In the genomic region with DNA sequence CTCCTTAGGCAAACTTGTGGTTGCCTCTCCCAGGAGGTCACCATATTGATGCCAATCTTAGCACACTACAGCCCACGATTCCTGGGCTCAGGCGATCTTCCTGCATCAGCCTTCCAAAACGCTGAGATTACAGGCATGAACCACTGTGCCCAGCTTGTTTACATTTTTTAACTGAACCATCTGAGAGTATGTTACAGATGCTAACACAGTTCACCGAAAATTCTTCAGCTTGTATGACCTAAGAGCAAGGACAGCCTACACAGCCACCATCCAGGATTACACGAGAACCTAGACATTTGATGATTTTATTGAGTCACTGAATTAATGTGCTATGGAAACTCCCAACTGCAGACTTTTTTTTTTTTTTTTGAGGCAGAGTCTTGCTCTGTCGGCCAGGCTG, we compare ENCODE assay signal across 17 cellular contexts. TPM values are rescaled to one million over a fixed set of nuclear protein-coding genes. Genes with fewer than 3 reads are reported as not detected.
A peak's percentile ranks its signal among the peaks of the same experiment; 100 is the strongest.
DNase-seq lines count a peak whose midpoint lies in the region; ATAC-seq, FAIRE-seq and TF ChIP-seq lines count a peak whose summit lies in the region.
"Had no signal": no experiment of that assay in that cellular context is flagged by ENCODE, and none has a peak within 500 bp of the region (broad histone marks: within the 10 kb centered on the region; RNA-seq: fewer than 3 reads in every experiment).

No MANE protein-coding gene starts in this region.

- H3K27me3 ChIP-seq in fibroblast of lung (ENCODE audit: control insufficient read depth, insufficient read depth, low read length) (no peaks in the 10 kb centered on the region), gastrocnemius medialis (no peaks in the 10 kb centered on the region), GM23338 (ENCODE audit: insufficient read depth) (no peaks in the 10 kb centered on the region)
- H3K27me3 ChIP-seq: colonic mucosa, upper lobe of left lung had no signal

- H3K4me1 Mint-ChIP-seq in activated T-cell treated with anti-CD3 and anti-CD28 coated beads, Interleukin-2, amount 50 U/mL, for 72 hours (ENCODE audit: low read depth): peaks cover 32% of the 10 kb centered on the region
- H3K4me1 Mint-ChIP-seq in GM23338: peaks cover 5% of the 10 kb centered on the region; the same call in 1 of the 3 replicates

- H3K36me3 Mint-ChIP-seq in activated T-cell treated with anti-CD3 and anti-CD28 coated beads, Interleukin-2, amount 50 U/mL, for 72 hours (ENCODE audit: insufficient read depth in 2 of 2): peaks cover 0 to 2% of the 10 kb centered on the region in 2 donors
- peaks cover 24% of the 10 kb centered on the region for H3K36me3 Mint-ChIP-seq in GM23338 (ENCODE audit: low read depth)

- intact Hi-C loops in gastrocnemius medialis (cut with DNase I; ENCODE audit: low total_unique reads): no loop called here

- peak; percentile 23 for FAIRE-seq in urothelium cell line (lab: Jason Lieb, UNC)

- DNase-seq in activated T-cell treated with anti-CD3 and anti-CD28 coated beads, Interleukin-2, amount 50 U/mL, for 72 hours: no peak
- no peak for DNase-seq in activated T-cell treated with anti-CD3 and anti-CD28 coated beads, Interleukin-2, amount 50 U/mL, for 48 hours
- peak; percentile 68 for DNase-seq in M059J (ENCODE audit: low read depth)
- DNase-seq in fibroblast of lung (ENCODE audit: low read depth in 2 of 2): peak; percentile 25 to 73
- no peak for DNase-seq in urothelium cell line (ENCODE audit: low spot score)
- DNase-seq in gastrocnemius medialis: no peak
- DNase-seq in GM23338 (ENCODE audit: low spot score): no peak
- no peak for DNase-seq in HK-2 (ENCODE audit: unreplicated experiment)
- DNase-seq: activated CD4-positive, CD25-positive, alpha-beta regulatory T cell; anterior cingulate cortex; colonic mucosa; erythroblast; hippocampal formation; left cardiac atrium; NCI-H1436 treated with DMSO at 0.1 percent for 48 hours; NK-92 treated with Interleukin-12 subunit alpha and Interleukin-12 subunit beta, amount 100 ng/mL, for 24 hours; upper lobe of left lung had no signal

- no peak overlapping the region for H3K27ac Mint-ChIP-seq in activated T-cell treated with anti-CD3 and anti-CD28 coated beads, Interleukin-2, amount 50 U/mL, for 72 hours
- H3K27ac Mint-ChIP-seq in GM23338: no peak overlapping the region

- H3K79me2 ChIP-seq in fibroblast of lung (ENCODE audit: control insufficient read depth, insufficient read depth, low read length): peaks cover 12% of the 10 kb centered on the region
- H3K79me2 ChIP-seq in GM23338 (replicated peaks; ENCODE audit: insufficient read depth): peaks cover 5% of the 10 kb centered on the region

- TF ChIP-seq POLR2A in gastrocnemius medialis (IDR thresholded peaks at IDR 0.05): no peak

- H3K27me3 Mint-ChIP-seq in activated T-cell treated with anti-CD3 and anti-CD28 coated beads, Interleukin-2, amount 50 U/mL, for 72 hours (ENCODE audit: low read depth): no peaks in the 10 kb centered on the region
- peaks cover 16% of the 10 kb centered on the region for H3K27me3 Mint-ChIP-seq in GM23338 (ENCODE audit: insufficient read depth, low read depth, poor library complexity)

- H3K4me2 ChIP-seq in fibroblast of lung (ENCODE audit: extremely low read depth, insufficient read depth, low read length) (no peak overlapping the region), GM23338 (no peak overlapping the region)

- H3K27ac ChIP-seq in fibroblast of lung (ENCODE audit: insufficient read depth, low read length) (peak overlapping the region; percentile 58), gastrocnemius medialis (no peak overlapping the region), GM23338 (ENCODE audit: low read depth) (no peak overlapping the region)
- H3K27ac ChIP-seq: colonic mucosa, upper lobe of left lung had no signal

- no peaks in the 10 kb centered on the region for H3K9me2 ChIP-seq in GM23338 (ENCODE audit: insufficient read depth)

- ATAC-seq in activated T-cell treated with anti-CD3 and anti-CD28 coated beads, Interleukin-2, amount 50 U/mL, for 72 hours (replicated peaks in 1 of 2): peak; percentile 23 to 44
- ATAC-seq in gastrocnemius medialis (no peak), GM23338 (no peak)
- ATAC-seq: left cardiac atrium had no signal

- H3K9me3 Mint-ChIP-seq in activated T-cell treated with anti-CD3 and anti-CD28 coated beads, Interleukin-2, amount 50 U/mL, for 72 hours: no peaks in the 10 kb centered on the region
- no peaks in the 10 kb centered on the region for H3K9me3 Mint-ChIP-seq in GM23338

- in situ Hi-C loops in gastrocnemius medialis (cut with MboI; ENCODE audit: low sequenced_read_pairs in 4 of 4): no loop called here

- H3K4me3 ChIP-seq in fibroblast of lung (replicated peaks in 1 of 4; ENCODE audit: control extremely low read depth in 1 of 4, insufficient read depth in 1 of 4, low read depth in 3 of 4, low read length in 4 of 4) (no peak overlapping the region), gastrocnemius medialis (no peak overlapping the region), GM23338 (no peak overlapping the region)
- H3K4me3 ChIP-seq: colonic mucosa, upper lobe of left lung had no signal

- no peak overlapping the region for H3K4me3 Mint-ChIP-seq in activated T-cell treated with anti-CD3 and anti-CD28 coated beads, Interleukin-2, amount 50 U/mL, for 72 hours
- no peak overlapping the region for H3K4me3 Mint-ChIP-seq in GM23338

- no peak overlapping the region for H2AFZ ChIP-seq in fibroblast of lung (ENCODE audit: low read length)
- no peak overlapping the region for H2AFZ ChIP-seq in GM23338

- H3F3A ChIP-seq in GM23338 (replicated peaks; ENCODE audit: low read depth): 0 out of 2 replicates have a peak, but pooled peaks cover 11% of the 10 kb centered on the region

- H3K9ac ChIP-seq in fibroblast of lung (ENCODE audit: insufficient read depth, low read length): no peak overlapping the region

- peaks cover 8% of the 10 kb centered on the region for H3K36me3 ChIP-seq in fibroblast of lung (ENCODE audit: control insufficient read depth, insufficient read depth, low read length)
- no peaks in the 10 kb centered on the region for H3K36me3 ChIP-seq in gastrocnemius medialis
- H3K36me3 ChIP-seq in GM23338 (ENCODE audit: insufficient read depth): no peaks in the 10 kb centered on the region
- H3K36me3 ChIP-seq: colonic mucosa had no signal

- H3K9me3 ChIP-seq in fibroblast of lung (ENCODE audit: control insufficient read depth, insufficient read depth, low read depth, low read length): no peaks in the 10 kb centered on the region
- no peaks in the 10 kb centered on the region for H3K9me3 ChIP-seq in gastrocnemius medialis
- H3K9me3 ChIP-seq: colonic mucosa, upper lobe of left lung had no signal

- H3K4me1 ChIP-seq in fibroblast of lung (ENCODE audit: control insufficient read depth, extremely low read depth, insufficient read depth, low read length) (peaks cover 2% of the 10 kb centered on the region), gastrocnemius medialis (peaks cover 12 to 20% of the 10 kb centered on the region in 2 donors), GM23338 (ENCODE audit: insufficient read depth) (no peaks in the 10 kb centered on the region; the same call in 1 of the 2 replicates)

- no peak for TF ChIP-seq CTCF in fibroblast of lung (conservative IDR thresholded peaks at IDR 0.05 in 1 of 2, IDR thresholded peaks at IDR 0.05 in 1 of 2; ENCODE audit: low read depth in 1 of 2, low read length in 2 of 2)
- TF ChIP-seq CTCF in gastrocnemius medialis (IDR thresholded peaks at IDR 0.05 in 4 of 5, conservative IDR thresholded peaks at IDR 0.05 in 1 of 5): no peak
- no peak for TF ChIP-seq CTCF in GM23338 (conservative IDR thresholded peaks at IDR 0.05; ENCODE audit: low read depth in 2 of 2)

- no peaks in the 10 kb centered on the region for H4K20me1 ChIP-seq in fibroblast of lung (ENCODE audit: control insufficient read depth, extremely low read depth, insufficient read depth, low read length)
- no peaks in the 10 kb centered on the region; the same call in 1 of the 2 replicates for H4K20me1 ChIP-seq in GM23338 (replicated peaks; ENCODE audit: insufficient read depth)

RNA-seq across cellular contexts. Expression of gene LGALS1, which starts 5.8 kb away (rescaled TPM):
- total RNA-seq in activated T-cell treated with anti-CD3 and anti-CD28 coated beads, Interleukin-2, amount 50 U/mL, for 72 hours: 100 to 1,000 TPM; 303 to 803 TPM
- total RNA-seq in M059J (2014; rRNA removed; shearing (Covaris generic)): 2,501 and 2,563 TPM in 2 replicates
- total RNA-seq in fibroblast of lung (6,362 and 11,230 TPM in 2 replicates), gastrocnemius medialis (1,000 to 10,000 TPM in 3 of 4 donors, 100 to 1,000 TPM in 1; 561 to 1,888 (median 1,101) TPM)
- polyA plus RNA-seq in fibroblast of lung (5,090 and 5,801 TPM in 2 replicates), GM23338 (2016; fragmentation: Nextera tagmentation; extraction: Ambion mirVana) (62.5 and 72.6 TPM in 2 replicates)
- polyA plus RNA-seq in fibroblast of lung (2012): 11,602 and 14,894 TPM in 2 replicates
- 14,591 and 18,200 TPM in 2 replicates for polyA minus RNA-seq in fibroblast of lung (ENCODE audit: low replicate concordance)
- total RNA-seq in GM23338 (2014; rRNA removed; shearing (Covaris generic)): 31.2 and 58.7 TPM in 2 replicates

RNA-seq across cellular contexts. Expression of gene PDXP, which starts 11.1 kb away (rescaled TPM):
- 10 to 100 TPM; 14.8 to 17.2 TPM for total RNA-seq in activated T-cell treated with anti-CD3 and anti-CD28 coated beads, Interleukin-2, amount 50 U/mL, for 72 hours
- 29.8 and 32.6 TPM in 2 replicates for total RNA-seq in M059J (2014; rRNA removed; shearing (Covaris generic))
- total RNA-seq in fibroblast of lung (4.0 and 5.1 TPM in 2 replicates), gastrocnemius medialis (10 to 100 TPM; 10.3 to 28.7 (median 16.6) TPM)
- polyA plus RNA-seq in fibroblast of lung (7.9 and 14.7 TPM in 2 replicates), GM23338 (2016; fragmentation: Nextera tagmentation; extraction: Ambion mirVana) (15.0 and 18.5 TPM in 2 replicates)
- polyA plus RNA-seq in fibroblast of lung (2012): 6.9 and 16.5 TPM in 2 replicates
- 14.5 and 15.0 TPM in 2 replicates for polyA minus RNA-seq in fibroblast of lung (ENCODE audit: low replicate concordance)
- total RNA-seq in GM23338 (2014; rRNA removed; shearing (Covaris generic)): 44.2 and 55.6 TPM in 2 replicates

RNA-seq across cellular contexts. Expression of gene NOL12, which starts 16.6 kb away (rescaled TPM):
- 10 to 100 TPM; 31.3 to 36.3 TPM for total RNA-seq in activated T-cell treated with anti-CD3 and anti-CD28 coated beads, Interleukin-2, amount 50 U/mL, for 72 hours
- 20.6 and 25.9 TPM in 2 replicates for total RNA-seq in M059J (2014; rRNA removed; shearing (Covaris generic))
- total RNA-seq in fibroblast of lung (12.1 and 15.4 TPM in 2 replicates), gastrocnemius medialis (10 to 100 TPM; 10.0 to 21.7 (median 16.6) TPM)
- polyA plus RNA-seq in fibroblast of lung (12.8 and 26.1 TPM in 2 replicates), GM23338 (2016; fragmentation: Nextera tagmentation; extraction: Ambion mirVana) (48.5 and 58.8 TPM in 2 replicates)
- 16.0 and 29.1 TPM in 2 replicates for polyA plus RNA-seq in fibroblast of lung (2012)
- polyA minus RNA-seq in fibroblast of lung (ENCODE audit: low replicate concordance): 5.0 and 6.3 TPM in 2 replicates
- total RNA-seq in GM23338 (2014; rRNA removed; shearing (Covaris generic)): 18.6 and 22.2 TPM in 2 replicates

RNA-seq across cellular contexts. Expression of gene TRIOBP, which starts 27.3 kb away (rescaled TPM):
- 10 to 100 TPM; 25.4 to 28.6 TPM for total RNA-seq in activated T-cell treated with anti-CD3 and anti-CD28 coated beads, Interleukin-2, amount 50 U/mL, for 72 hours
- 42.5 and 68.1 TPM in 2 replicates for total RNA-seq in M059J (2014; rRNA removed; shearing (Covaris generic))
- total RNA-seq in fibroblast of lung: 105 and 131 TPM in 2 replicates
- 32.9 and 35.4 TPM in 2 replicates for polyA plus RNA-seq in fibroblast of lung
- polyA plus RNA-seq in fibroblast of lung (2012): 104 and 109 TPM in 2 replicates
- 188 and 198 TPM in 2 replicates for polyA minus RNA-seq in fibroblast of lung (ENCODE audit: low replicate concordance)
- total RNA-seq in gastrocnemius medialis: 10 to 100 TPM; 21.7 to 38.2 (median 30.3) TPM
- 41.2 and 48.4 TPM in 2 replicates for total RNA-seq in GM23338 (2014; rRNA removed; shearing (Covaris generic))
- 21.4 and 22.6 TPM in 2 replicates for polyA plus RNA-seq in GM23338 (2016; fragmentation: Nextera tagmentation; extraction: Ambion mirVana)

RNA-seq across cellular contexts. Expression of gene SH3BP1, which starts 30.1 kb away (rescaled TPM):
- total RNA-seq in activated T-cell treated with anti-CD3 and anti-CD28 coated beads, Interleukin-2, amount 50 U/mL, for 72 hours: 100 to 1,000 TPM in 1 of 2 donors, 10 to 100 TPM in 1; 99.0 to 103 TPM
- 0.86 and 1.5 TPM in 2 replicates for total RNA-seq in M059J (2014; rRNA removed; shearing (Covaris generic))
- total RNA-seq in fibroblast of lung: 3.1 and 6.2 TPM in 2 replicates
- 2.9 and 5.5 TPM in 2 replicates for polyA plus RNA-seq in fibroblast of lung
- 7.7 and 15.2 TPM in 2 replicates for polyA plus RNA-seq in fibroblast of lung (2012)
- 15.3 and 34.4 TPM in 2 replicates for polyA minus RNA-seq in fibroblast of lung (ENCODE audit: low replicate concordance)
- total RNA-seq in gastrocnemius medialis: 1 to 10 TPM in 3 of 4 donors, not detected in 1; 1.1 to 1.8 (median 1.6) TPM
- total RNA-seq in GM23338 (2014; rRNA removed; shearing (Covaris generic)): 46.7 and 50.4 TPM in 2 replicates
- polyA plus RNA-seq in GM23338 (2016; fragmentation: Nextera tagmentation; extraction: Ambion mirVana): 9.5 and 10.9 TPM in 2 replicates

Comparison
In these comparisons a context has a peak if more than half of its experiments do, and no peak if none do; other contexts are left out.
1. ATAC-seq: peak in activated T-cell treated with anti-CD3 and anti-CD28 coated beads, Interleukin-2, amount 50 U/mL, for 72 hours (2 of 2); none in gastrocnemius medialis (0 of 2) and GM23338 (single experiment).
2. DNase-seq: peak in M059J (single experiment) and fibroblast of lung (2 of 2); none in activated T-cell treated with anti-CD3 and anti-CD28 coated beads, Interleukin-2, amount 50 U/mL, for 72 hours (0 of 2), activated T-cell treated with anti-CD3 and anti-CD28 coated beads, Interleukin-2, amount 50 U/mL, for 48 hours (0 of 2), urothelium cell line (single experiment), gastrocnemius medialis (0 of 2), GM23338 (single experiment) and HK-2 (single experiment).